14 cellular contexts compared by ENCODE assay signal in genomic region chr5:75362474-75362975, GRCh38.
"Had no signal": no experiment of that assay in that cellular context is flagged by ENCODE, and none has a peak within 500 bp of the region (broad histone marks: within the 10 kb centered on the region; RNA-seq: fewer than 3 reads in every experiment).

No MANE protein-coding gene starts in this region.

- DNase-seq: activated CD4-positive, alpha-beta memory T cell treated with anti-CD3 and anti-CD28 coated beads, Interleukin-2, amount 10 ng/mL, durations not matched to agents 7 days and 5 days; activated naive CD4-positive, alpha-beta T cell; activated naive CD8-positive, alpha-beta T cell treated with anti-CD3 and anti-CD28 coated beads, Interleukin-2, amount 10 ng/mL, durations not matched to agents 7 days and 5 days; brain microvascular endothelial cell; cortex of kidney; effector CD8-positive, alpha-beta T cell; right cardiac atrium; SK-N-SH; spleen; stomach; T-cell; T1000; testis; upper lobe of right lung had no signal

- H3K9me3 Mint-ChIP-seq: activated CD4-positive, alpha-beta memory T cell treated with anti-CD3 and anti-CD28 coated beads, Interleukin-2, amount 10 ng/mL, durations not matched to agents 7 days and 5 days; activated naive CD8-positive, alpha-beta T cell treated with anti-CD3 and anti-CD28 coated beads, Interleukin-2, amount 10 ng/mL, durations not matched to agents 7 days and 5 days; T-cell had no signal

- H3K27ac Mint-ChIP-seq: activated CD4-positive, alpha-beta memory T cell treated with anti-CD3 and anti-CD28 coated beads, Interleukin-2, amount 10 ng/mL, durations not matched to agents 7 days and 5 days; activated naive CD8-positive, alpha-beta T cell treated with anti-CD3 and anti-CD28 coated beads, Interleukin-2, amount 10 ng/mL, durations not matched to agents 7 days and 5 days had no signal

- H3K4me3 Mint-ChIP-seq: activated CD4-positive, alpha-beta memory T cell treated with anti-CD3 and anti-CD28 coated beads, Interleukin-2, amount 10 ng/mL, durations not matched to agents 7 days and 5 days; activated naive CD8-positive, alpha-beta T cell treated with anti-CD3 and anti-CD28 coated beads, Interleukin-2, amount 10 ng/mL, durations not matched to agents 7 days and 5 days; T-cell had no signal

- H3K4me1 Mint-ChIP-seq: activated naive CD8-positive, alpha-beta T cell treated with anti-CD3 and anti-CD28 coated beads, Interleukin-2, amount 10 ng/mL, durations not matched to agents 7 days and 5 days had no signal

- H3K27ac ChIP-seq: brain microvascular endothelial cell, spleen, stomach, testis, upper lobe of right lung had no signal

- H3K27me3 Mint-ChIP-seq: activated CD4-positive, alpha-beta memory T cell treated with anti-CD3 and anti-CD28 coated beads, Interleukin-2, amount 10 ng/mL, durations not matched to agents 7 days and 5 days; activated naive CD8-positive, alpha-beta T cell treated with anti-CD3 and anti-CD28 coated beads, Interleukin-2, amount 10 ng/mL, durations not matched to agents 7 days and 5 days; T-cell had no signal

- ATAC-seq: right cardiac atrium, T-cell had no signal
